ENCODE assay signal across 8 cellular contexts in the genomic region with DNA sequence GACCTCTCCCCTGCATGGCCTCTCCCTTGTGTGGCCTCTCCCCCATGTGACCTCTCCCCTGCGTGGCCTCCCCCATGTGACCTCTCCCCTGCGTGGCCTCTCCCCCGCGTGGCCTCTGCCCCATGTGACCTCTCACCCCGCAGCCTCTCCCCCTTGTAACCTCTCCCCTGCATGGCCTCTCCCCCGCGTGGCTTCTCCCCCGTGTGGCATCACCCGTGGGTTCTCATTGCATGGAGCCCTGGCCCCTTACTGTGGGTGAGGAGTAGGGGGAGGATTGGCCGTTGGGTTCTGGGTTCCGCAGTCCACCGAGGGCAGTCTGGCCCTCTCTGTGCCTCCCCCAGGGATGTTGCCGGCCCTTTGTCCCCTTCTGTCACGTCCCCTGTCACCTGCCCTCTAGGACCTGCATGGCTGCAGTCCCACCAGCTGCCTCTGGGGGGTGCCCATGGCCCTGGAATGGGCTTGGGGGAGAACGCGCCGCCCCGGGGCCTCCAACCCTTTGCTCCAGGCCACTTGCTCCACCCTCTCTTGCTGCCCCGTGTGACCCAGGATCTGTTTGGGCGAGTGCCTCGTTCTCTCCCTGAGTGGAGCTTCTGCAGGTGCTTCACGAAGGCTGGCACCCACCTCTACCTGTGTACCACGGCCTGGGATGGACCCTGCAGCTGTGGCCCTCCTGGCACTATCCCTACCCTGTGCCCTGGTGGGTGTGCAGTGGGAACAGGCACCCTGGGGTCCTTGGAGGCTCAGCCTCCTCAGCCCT. TPM values are rescaled to one million over a fixed set of nuclear protein-coding genes. Genes with fewer than 3 reads are reported as not detected.
DNase-seq lines count a peak whose midpoint lies in the region; ATAC-seq and TF ChIP-seq lines count a peak whose summit lies in the region.

No MANE protein-coding gene starts in this region.

- H2AFZ ChIP-seq in DND-41 (ENCODE audit: low read depth, low read length): no peak overlapping the region

- H3K27ac ChIP-seq in DND-41 (ENCODE audit: low read length) (no peak overlapping the region), right atrium auricular region (no peak overlapping the region), sigmoid colon (no peak overlapping the region)

- H3K79me2 ChIP-seq in DND-41 (ENCODE audit: insufficient read depth, low read length): no peaks in the 10 kb centered on the region

- H3K4me2 ChIP-seq in DND-41 (ENCODE audit: insufficient read depth, low read length): no peak overlapping the region

- H4K20me1 ChIP-seq in DND-41 (ENCODE audit: insufficient read depth, low read length): peaks cover 22% of the 10 kb centered on the region

- H3K27me3 ChIP-seq in DND-41 (ENCODE audit: insufficient read depth, low read length, poor library complexity) (no peaks in the 10 kb centered on the region), right atrium auricular region (no peaks in the 10 kb centered on the region), sigmoid colon (peaks cover 0 to 6% (median 0%) of the 10 kb centered on the region in 3 donors)

- H3K4me1 ChIP-seq in DND-41 (ENCODE audit: insufficient read depth, low read length) (no peaks in the 10 kb centered on the region), right atrium auricular region (peaks cover 0 to 19% of the 10 kb centered on the region in 2 donors), sigmoid colon (peaks cover 0 to 10% (median 9%) of the 10 kb centered on the region in 4 donors)

- TF ChIP-seq POLR2A in sigmoid colon (IDR thresholded peaks at IDR 0.05): no peak

- ATAC-seq in DND-41 (ENCODE audit: insufficient read depth, low read depth) (peak; percentile 85), HG03097 (IDR thresholded peaks at IDR 0.05; ENCODE audit: low FRiP score, unreplicated experiment) (no peak)

- no peak overlapping the region for H3K4me3 ChIP-seq in DND-41 (ENCODE audit: low read depth in 1 of 2, low read length in 2 of 2)
- no peak overlapping the region for H3K4me3 ChIP-seq in right atrium auricular region
- H3K4me3 ChIP-seq in sigmoid colon: no peak overlapping the region

- TF ChIP-seq CTCF in DND-41 (IDR thresholded peaks at IDR 0.05; ENCODE audit: borderline replicate concordance, extremely low read depth, low read length, poor library complexity, severe bottlenecking): peak; percentile 95
- TF ChIP-seq CTCF in right atrium auricular region (IDR thresholded peaks at IDR 0.05): peak; percentile 96
- peak; percentile 94 to 97 (median 96) for TF ChIP-seq CTCF in sigmoid colon (IDR thresholded peaks at IDR 0.05)

- no peak overlapping the region for H3K9ac ChIP-seq in DND-41 (ENCODE audit: low read depth, low read length)

- H3K9me3 ChIP-seq in DND-41 (ENCODE audit: insufficient read depth, low read length, severe bottlenecking) (no peaks in the 10 kb centered on the region), right atrium auricular region (no peaks in the 10 kb centered on the region), sigmoid colon (no peaks in the 10 kb centered on the region)

- intact Hi-C loops in sigmoid colon (cut with DNase I): loop anchor here (1.0 kb wide), 1 partner anchor 165 kb away; no protein-coding TSS in a partner anchor

- no peak for TF ChIP-seq EP300 in sigmoid colon (IDR thresholded peaks at IDR 0.05)

- 6 to 18% methylated on average over 23 of the region's 23 CpGs for WGBS in sigmoid colon, 2 donors

- DNase-seq in DND-41 (peak; percentile 81), HCEC 1CT (peak; percentile 38), NCI-H146 (lab: John Stamatoyannopoulos, UW) (peak; percentile 68), T-helper 22 cell (ENCODE audit: low read depth) (peak; percentile 51), amniotic stem cell (lab: John Stamatoyannopoulos, UW) (peak; percentile 25), right atrium auricular region (ENCODE audit: low spot score) (peak; percentile 83), sigmoid colon (peak; percentile 86)

- peaks cover 6% of the 10 kb centered on the region for H3K36me3 ChIP-seq in DND-41 (ENCODE audit: insufficient read depth, low read length)
- H3K36me3 ChIP-seq in right atrium auricular region: no peaks in the 10 kb centered on the region
- H3K36me3 ChIP-seq in sigmoid colon: no peaks in the 10 kb centered on the region

RNA-seq across cellular contexts. Expression of gene RRP1, which starts 21.3 kb away (rescaled TPM):
- 1 to 10 TPM; 5.7 to 10.0 TPM for total RNA-seq in right atrium auricular region
- total RNA-seq in sigmoid colon: 10 to 100 TPM; 10.3 to 16.1 (median 11.8) TPM
- polyA plus RNA-seq in sigmoid colon: 10 to 100 TPM in 1 of 3 donors, 1 to 10 TPM in 2; 3.9 to 16.2 (median 5.4) TPM

RNA-seq across cellular contexts. Expression of gene CSTB, which starts 34.6 kb away (rescaled TPM):
- total RNA-seq in right atrium auricular region (1 to 10 TPM; 8.3 to 8.4 TPM), sigmoid colon (1 to 10 TPM; 7.1 to 9.7 (median 7.8) TPM)
- polyA plus RNA-seq in sigmoid colon: 100 to 1,000 TPM in 2 of 3 donors, 10 to 100 TPM in 1; 76.0 to 167 (median 101) TPM

RNA-seq across cellular contexts. Expression of gene AGPAT3, which starts 54.3 kb away (rescaled TPM):
- 10 to 100 TPM; 41.3 to 42.5 TPM for total RNA-seq in right atrium auricular region
- total RNA-seq in sigmoid colon: 10 to 100 TPM; 18.9 to 26.6 (median 19.8) TPM
- polyA plus RNA-seq in sigmoid colon: 10 to 100 TPM; 14.4 to 48.5 (median 33.3) TPM

Comparison
In these comparisons a context has a peak if more than half of its experiments do, and no peak if none do; other contexts are left out.
1. DNase-seq: peak in every context shown above with its lines; median percentile 86 in sigmoid colon; 83 in right atrium auricular region; 81 in DND-41; 68 in NCI-H146; 51 in T-helper 22 cell; 38 in HCEC 1CT; 25 in amniotic stem cell.